In genomic region chr2:168216351-168217005, GRCh38 we compare ENCODE assay signal across 21 cellular contexts. TPM values are rescaled to one million over a fixed set of nuclear protein-coding genes. Genes with fewer than 3 reads are reported as not detected.
DNase-seq lines count a peak whose midpoint lies in the region; ATAC-seq, FAIRE-seq and TF ChIP-seq lines count a peak whose summit lies in the region.
"Had no signal": no experiment of that assay in that cellular context is flagged by ENCODE, and none has a peak within 500 bp of the region (broad histone marks: within the 10 kb centered on the region; RNA-seq: fewer than 3 reads in every experiment).

No MANE protein-coding gene starts in this region.

- H3K4me1 ChIP-seq in HepG2 (ENCODE audit: insufficient read depth, low read length), result peaks cover 74% of the 10 kb centered on the region
- no peaks in the 10 kb centered on the region for H3K4me1 ChIP-seq in right lobe of liver
- peaks cover 3% of the 10 kb centered on the region for H3K4me1 ChIP-seq in prostate gland (replicated peaks)
- peaks cover 18% of the 10 kb centered on the region for H3K4me1 ChIP-seq in A673 (ENCODE audit: insufficient read depth, low read length, poor library complexity, severe bottlenecking)

- no TSS peak for BruUV-seq in HepG2 (replicated peaks; lab: Mats Ljungman, UMichigan)
- no TSS peak for BruUV-seq in A673 (replicated peaks; lab: Mats Ljungman, UMichigan)

- H3K79me2 ChIP-seq in HepG2 (ENCODE audit: insufficient read depth, low read length), result peaks cover 19% of the 10 kb centered on the region

- no peak overlapping the region for H3K4me2 ChIP-seq in HepG2 (ENCODE audit: low read depth, low read length)
- H3K4me2 ChIP-seq: neural progenitor cell had no signal

- POLR2A ChIA-PET in HepG2 (lab: Yijun Ruan, JAX) (no interaction called here), A673 (lab: Charles Lee; ENCODE audit: low non-redundant PET) (no interaction called here)

- no peaks in the 10 kb centered on the region for H4K20me1 ChIP-seq in HepG2 (ENCODE audit: insufficient read depth, low read length)

- TF ChIP-seq EP300 in HepG2 (IDR thresholded peaks at IDR 0.05; ENCODE audit: low read depth in 2 of 2, low read length in 2 of 2), result no peak
- TF ChIP-seq EP300 in HepG2 (CRISPR knock-in tag; IDR thresholded peaks at IDR 0.05; ENCODE audit: borderline replicate concordance), result no peak

- intact Hi-C loops in HepG2 (cut with micrococcal nuclease; ENCODE audit: unreplicated experiment), result no loop called here
- intact Hi-C loops in right lobe of liver (cut with DNase I), result no loop called here
- intact Hi-C loops in prostate gland (cut with DNase I), result no loop called here
- intact Hi-C loops in A673 (cut with micrococcal nuclease; ENCODE audit: unreplicated experiment), result no loop called here

- H3K4me3 ChIP-seq in HepG2 (replicated peaks in 1 of 3; ENCODE audit: insufficient read depth in 1 of 3, low read depth in 2 of 3, low read length in 3 of 3) (no peak overlapping the region), right lobe of liver (no peak overlapping the region), astrocyte of the spinal cord (ENCODE audit: low read depth, low read length) (no peak overlapping the region), prostate gland (no peak overlapping the region), A673 (ENCODE audit: low read depth, low read length, poor library complexity, severe bottlenecking) (no peak overlapping the region)
- H3K4me3 ChIP-seq: heart left ventricle, neural progenitor cell had no signal

- TF ChIP-seq CTCF in HepG2 (CRISPR knock-in tag; IDR thresholded peaks at IDR 0.05) (no peak), right lobe of liver (IDR thresholded peaks at IDR 0.05) (no peak), astrocyte of the spinal cord (IDR thresholded peaks at IDR 0.05; ENCODE audit: low read depth, low read length) (no peak), prostate gland (IDR thresholded peaks at IDR 0.05) (no peak), A673 (conservative IDR thresholded peaks at IDR 0.05; ENCODE audit: low read depth, low read length) (no peak)

- no peak for DNase-seq in HepG2 (ENCODE audit: low spot score)
- DNase-seq in right lobe of liver, result no peak
- DNase-seq in astrocyte of the spinal cord (ENCODE audit: low read depth, low spot score), result peak; percentile 59
- DNase-seq in kidney tubule cell (ENCODE audit: low spot score), result peak; percentile 22
- no peak for DNase-seq in prostate gland (ENCODE audit: low spot score)
- DNase-seq in A673 (ENCODE audit: low spot score), result no peak
- no peak for DNase-seq in HK-2 (ENCODE audit: unreplicated experiment)
- no peak for DNase-seq in C1 segment of cervical spinal cord (lab: John Stamatoyannopoulos, UW)
- DNase-seq: DMS53; H9; heart left ventricle; NCI-H1930; NCI-H524 treated with DMSO at 0.1 percent for 48 hours; SIG-M5; stimulated activated CD4-positive, alpha-beta T cell treated with anti-CD3 and anti-CD28 coated beads, Interleukin-15, amount 100 ng/mL, for 24 hours; stimulated activated naive CD4-positive, alpha-beta T cell; trophoblast cell had no signal

- CTCF ChIA-PET in HepG2 (lab: Yijun Ruan, JAX; ENCODE audit: low intra/inter-chr PET ratio, low total read pairs) (no interaction called here), A673 (lab: Charles Lee) (no interaction called here)

- no peak overlapping the region for H2AFZ ChIP-seq in HepG2 (ENCODE audit: low read length)
- H2AFZ ChIP-seq: neural progenitor cell had no signal

- no peak overlapping the region for H3K9ac ChIP-seq in HepG2 (ENCODE audit: insufficient read depth, low read depth, low read length)
- H3K9ac ChIP-seq: neural progenitor cell had no signal

- H3K36me3 ChIP-seq in HepG2 (replicated peaks in 1 of 2; ENCODE audit: control insufficient read depth in 1 of 2, insufficient read depth in 2 of 2, low read length in 2 of 2) (peaks cover 0 to 8% of the 10 kb centered on the region in 2 experiments; a peak in 2 of 5 replicates), right lobe of liver (no peaks in the 10 kb centered on the region), prostate gland (no peaks in the 10 kb centered on the region), A673 (ENCODE audit: insufficient read depth, low read length, poor library complexity, severe bottlenecking) (no peaks in the 10 kb centered on the region)
- H3K36me3 ChIP-seq: heart left ventricle, neural progenitor cell had no signal

- in situ Hi-C loops in HepG2 (cut with HindIII; ENCODE audit: extremely low pct_ligation_motif_present, low pct_unique_long_range_greater_than_20kb) (no loop called here), astrocyte of the spinal cord (cut with HindIII; ENCODE audit: low sequenced_read_pairs) (no loop called here)

- H3K27ac ChIP-seq in HepG2 (ENCODE audit: extremely low read length, insufficient read depth, low read length) (no peak overlapping the region), right lobe of liver (no peak overlapping the region), prostate gland (no peak overlapping the region), A673 (ENCODE audit: low read depth, low read length, poor library complexity, severe bottlenecking) (no peak overlapping the region)
- H3K27ac ChIP-seq: heart left ventricle, neural progenitor cell had no signal

- 94% methylated on average over 12 of the region's 12 CpGs for WGBS in HepG2 (ENCODE audit: low lambda C conversion rate)
- WGBS in right lobe of liver (ENCODE audit: insufficient coverage, low coverage, low lambda C conversion rate, missing lambda C conversion rate), result 74% methylated on average over 8 of the region's 12 CpGs
- WGBS in prostate gland, result 70% methylated on average over 12 of the region's 12 CpGs

- TF ChIP-seq POLR2A in HepG2 (IDR thresholded peaks at IDR 0.05; ENCODE audit: insufficient read depth in 1 of 2, low read depth in 2 of 2, low read length in 2 of 2) (no peak), right lobe of liver (IDR thresholded peaks at IDR 0.05) (no peak), prostate gland (IDR thresholded peaks at IDR 0.05) (no peak)

- no peak for TF ChIP-seq RAD21 in HepG2 (CRISPR knock-in tag; IDR thresholded peaks at IDR 0.05)

- H3K9me3 ChIP-seq in HepG2 (ENCODE audit: low read length) (no peaks in the 10 kb centered on the region), right lobe of liver (no peaks in the 10 kb centered on the region), prostate gland (no peaks in the 10 kb centered on the region), A673 (ENCODE audit: low read depth, low read length, poor library complexity, severe bottlenecking) (no peaks in the 10 kb centered on the region)
- H3K9me3 ChIP-seq: heart left ventricle had no signal

- ATAC-seq in HepG2 (no peak), right lobe of liver (no peak)
- ATAC-seq: activated CD4-positive, CD25-positive, alpha-beta regulatory T cell treated with anti-CD3 and anti-CD28 coated beads, Interleukin-2, amount 50 U/mL, for 24 hours had no signal

- H3K27me3 ChIP-seq in HepG2 (ENCODE audit: control insufficient read depth in 1 of 2, insufficient read depth in 2 of 2, low read length in 2 of 2) (no peaks in the 10 kb centered on the region), right lobe of liver (no peaks in the 10 kb centered on the region), prostate gland (replicated peaks; ENCODE audit: insufficient read depth) (no peaks in the 10 kb centered on the region), A673 (replicated peaks; ENCODE audit: insufficient read depth, low read depth, low read length, poor library complexity) (no peaks in the 10 kb centered on the region)
- H3K27me3 ChIP-seq: heart left ventricle, neural progenitor cell had no signal

- FAIRE-seq in HepG2 (lab: Jason Lieb, UNC), result no peak
- FAIRE-seq: A204.1, GM18507 had no signal

TF ChIP-seq in HepG2, 621 proteins besides CTCF, POLR2A, EP300 and RAD21 (continues in another document):
- TF ChIP-seq SSRP1 (CRISPR knock-in tag; IDR thresholded peaks at IDR 0.05), result 0 out of 2 replicates have a peak, but pooled peaks have one; percentile 22

RNA-seq across cellular contexts. Expression of gene STK39, which starts 30.9 kb away (rescaled TPM):
- total RNA-seq in HepG2 (2016; rRNA removed; fragmentation: Illumina TruSeq; extraction: Trizol), result 27.3 and 27.5 TPM in 2 replicates
- total RNA-seq in HepG2 (2016; cell fraction: cytosol; rRNA removed; fragmentation: Illumina TruSeq; extraction: Trizol; ENCODE audit: low read depth), result 38.8 and 42.4 TPM in 2 replicates
- total RNA-seq in HepG2 (2016; cell fraction: insoluble cytoplasmic fraction; rRNA removed; fragmentation: Illumina TruSeq; extraction: Trizol), result 26.6 and 28.7 TPM in 2 replicates
- total RNA-seq in HepG2 (2016; cell fraction: membrane; rRNA removed; fragmentation: Illumina TruSeq; extraction: Trizol), result 34.3 and 39.4 TPM in 2 replicates
- total RNA-seq in HepG2 (2016; cell fraction: nucleus; rRNA removed; fragmentation: Illumina TruSeq; extraction: Trizol), result 28.1 and 30.8 TPM in 2 replicates
- 34.7 and 38.4 TPM in 2 replicates for polyA plus RNA-seq in HepG2 (2011; rRNA removed)
- polyA plus RNA-seq in HepG2 (2011; cell fraction: cytosol; rRNA removed), result 19.6 and 35.4 TPM in 2 replicates
- 15.4 and 20.0 TPM in 2 replicates for polyA plus RNA-seq in HepG2 (2011; cell fraction: nucleus; rRNA removed)
- 37.9 and 40.1 TPM in 2 replicates for polyA plus RNA-seq in HepG2 (2012)
- 23.2 and 23.9 TPM in 2 replicates for polyA plus RNA-seq in HepG2 (2016; cell fraction: cytosol; fragmentation: Illumina TruSeq; extraction: Trizol; ENCODE audit: low read depth)
- polyA plus RNA-seq in HepG2 (2016; cell fraction: insoluble cytoplasmic fraction; fragmentation: Illumina TruSeq; extraction: Trizol; ENCODE audit: low read depth), result 39.3 and 39.7 TPM in 2 replicates
- 33.8 and 36.7 TPM in 2 replicates for polyA plus RNA-seq in HepG2 (2016; cell fraction: membrane; fragmentation: Illumina TruSeq; extraction: Trizol; ENCODE audit: low read depth)
- polyA plus RNA-seq in HepG2 (2016; cell fraction: nucleus; fragmentation: Illumina TruSeq; extraction: Trizol; ENCODE audit: insufficient read depth, low read depth), result 24.8 and 27.7 TPM in 2 replicates
- polyA minus RNA-seq in HepG2 (2011; rRNA and poly(A)+ RNA removed; ENCODE audit: low replicate concordance), result 2.6 and 29.6 TPM in 2 replicates
- polyA minus RNA-seq in HepG2 (2011; cell fraction: cytosol; rRNA and poly(A)+ RNA removed), result 29.1 and 30.6 TPM in 2 replicates
- 93.1 and 93.4 TPM in 2 replicates for polyA minus RNA-seq in HepG2 (2011; cell fraction: nucleus; rRNA and poly(A)+ RNA removed)
- total RNA-seq in right lobe of liver, result 1 to 10 TPM in 1 of 6 experiments, under 1 TPM in 5; 0.29 to 1.2 (median 0.60) TPM
- total RNA-seq in prostate gland, result 10 to 100 TPM; 32.2 to 54.7 TPM
- 15.9 and 19.3 TPM in 2 replicates for total RNA-seq in A673 (2021)

Comparison
In these comparisons a context has a peak if more than half of its experiments do, and no peak if none do; other contexts are left out.
1. DNase-seq: peak in astrocyte of the spinal cord (single experiment) and kidney tubule cell (single experiment); none in HepG2 (single experiment), right lobe of liver (0 of 3), prostate gland (single experiment), A673 (single experiment), HK-2 (single experiment) and C1 segment of cervical spinal cord (0 of 14).